Comparison of ENCODE assay signal across 13 cellular contexts in the genomic region with DNA sequence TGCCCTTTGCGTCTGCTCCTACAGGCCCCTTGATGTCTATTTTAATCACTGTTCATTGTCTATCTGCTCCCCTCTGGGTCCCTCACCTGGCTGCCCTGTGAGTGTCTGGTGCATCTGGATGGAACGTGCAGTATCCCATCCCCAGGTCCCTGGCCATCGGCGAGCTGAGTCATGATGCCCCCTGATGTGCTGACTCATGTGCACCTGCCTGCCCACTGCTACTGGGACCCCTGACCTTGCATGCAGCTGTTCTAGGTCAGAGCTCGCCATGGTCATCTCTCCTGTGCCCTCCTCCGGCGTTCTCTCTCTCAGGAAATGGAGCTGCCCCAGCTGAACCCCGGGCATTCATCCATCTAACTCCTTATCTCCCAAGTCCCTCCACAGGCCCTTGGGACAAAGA.
DNase-seq lines count a peak whose midpoint lies in the region; ATAC-seq and TF ChIP-seq lines count a peak whose summit lies in the region.
"Had no signal": no experiment of that assay in that cellular context is flagged by ENCODE, and none has a peak within 500 bp of the region (broad histone marks: within the 10 kb centered on the region; RNA-seq: fewer than 3 reads in every experiment).

No MANE protein-coding gene starts in this region.

- TF ChIP-seq POLR2A in right lobe of liver (IDR thresholded peaks at IDR 0.05), result no peak

- H3K27me3 ChIP-seq in neural cell (ENCODE audit: insufficient read depth, low read depth, low read length) (no peaks in the 10 kb centered on the region), endodermal cell (ENCODE audit: control insufficient read depth, insufficient read depth, low read length, poor library complexity, severe bottlenecking) (no peaks in the 10 kb centered on the region), neural progenitor cell (no peaks in the 10 kb centered on the region), right lobe of liver (no peaks in the 10 kb centered on the region)
- H3K27me3 ChIP-seq: BLaER1 treated with 17β-estradiol and CSF1 and Interleukin-3, amounts not matched to agents 10 nM and 100 nM had no signal

- H3K27me3 Mint-ChIP-seq in endodermal cell (ENCODE audit: insufficient read depth) (no peaks in the 10 kb centered on the region), neural progenitor cell (ENCODE audit: insufficient read depth, low read depth) (peaks cover 17% of the 10 kb centered on the region)

- no peaks in the 10 kb centered on the region for H3K9me2 ChIP-seq in neural cell (ENCODE audit: insufficient read depth, low read length)

- H3K4me3 ChIP-seq in neural cell (ENCODE audit: low read length), result no peak overlapping the region
- H3K4me3 ChIP-seq in endodermal cell (ENCODE audit: low read length), result no peak overlapping the region
- H3K4me3 ChIP-seq in neural progenitor cell, result no peak overlapping the region
- H3K4me3 ChIP-seq in right lobe of liver, result no peak overlapping the region
- H3K4me3 ChIP-seq: BLaER1 treated with 17β-estradiol and CSF1 and Interleukin-3, amounts not matched to agents 10 nM and 100 nM had no signal

- H3K9me3 ChIP-seq in neural cell (ENCODE audit: low read length) (no peaks in the 10 kb centered on the region), endodermal cell (ENCODE audit: control insufficient read depth, low read length) (peaks cover 22% of the 10 kb centered on the region), neural progenitor cell (ENCODE audit: low read depth) (no peaks in the 10 kb centered on the region), right lobe of liver (no peaks in the 10 kb centered on the region)
- H3K9me3 ChIP-seq: BLaER1 treated with 17β-estradiol and CSF1 and Interleukin-3, amounts not matched to agents 10 nM and 100 nM had no signal

- no peak overlapping the region for H3K4me3 Mint-ChIP-seq in endodermal cell
- H3K4me3 Mint-ChIP-seq in neural progenitor cell, result no peak overlapping the region
- H3K4me3 Mint-ChIP-seq: CD4-positive, CD25-positive, alpha-beta regulatory T cell had no signal

- H3K4me2 ChIP-seq in neural cell (ENCODE audit: low read length) (no peak overlapping the region), neural progenitor cell (no peak overlapping the region)
- H3K4me2 ChIP-seq: BLaER1 treated with 17β-estradiol and CSF1 and Interleukin-3, amounts not matched to agents 10 nM and 100 nM had no signal

- peaks cover 19% of the 10 kb centered on the region for H3K9me3 Mint-ChIP-seq in endodermal cell
- no peaks in the 10 kb centered on the region for H3K9me3 Mint-ChIP-seq in neural progenitor cell

- H3K36me3 ChIP-seq in neural cell (ENCODE audit: insufficient read depth, low read length), result no peaks in the 10 kb centered on the region
- H3K36me3 ChIP-seq in endodermal cell (ENCODE audit: control insufficient read depth, insufficient read depth, low read length), result no peaks in the 10 kb centered on the region
- no peaks in the 10 kb centered on the region for H3K36me3 ChIP-seq in neural progenitor cell
- H3K36me3 ChIP-seq in right lobe of liver, result no peaks in the 10 kb centered on the region
- H3K36me3 ChIP-seq: BLaER1 treated with 17β-estradiol and CSF1 and Interleukin-3, amounts not matched to agents 10 nM and 100 nM had no signal

- intact Hi-C loops in right lobe of liver (cut with DNase I), result no loop called here

- no peaks in the 10 kb centered on the region for H3K36me3 Mint-ChIP-seq in endodermal cell (ENCODE audit: low read depth)
- no peaks in the 10 kb centered on the region for H3K36me3 Mint-ChIP-seq in neural progenitor cell
- H3K36me3 Mint-ChIP-seq: CD4-positive, CD25-positive, alpha-beta regulatory T cell had no signal

- H3F3A ChIP-seq in neural cell (ENCODE audit: insufficient read depth, low read length, poor library complexity, severe bottlenecking) (no peaks in the 10 kb centered on the region), neural progenitor cell (ENCODE audit: low read depth) (no peaks in the 10 kb centered on the region)

- peaks cover 3% of the 10 kb centered on the region for H3K4me1 ChIP-seq in endodermal cell (ENCODE audit: control insufficient read depth, insufficient read depth, low read length)
- H3K4me1 ChIP-seq in neural progenitor cell, result peaks cover 16% of the 10 kb centered on the region
- H3K4me1 ChIP-seq in right lobe of liver, result no peaks in the 10 kb centered on the region

- H3K4me1 Mint-ChIP-seq in endodermal cell, result peaks cover 12% of the 10 kb centered on the region
- H3K4me1 Mint-ChIP-seq in neural progenitor cell, result peaks cover 33% of the 10 kb centered on the region
- H3K4me1 Mint-ChIP-seq: CD4-positive, CD25-positive, alpha-beta regulatory T cell had no signal

- TF ChIP-seq CTCF in neural cell (IDR thresholded peaks at IDR 0.05; ENCODE audit: poor library complexity, severe bottlenecking) (no peak), endodermal cell (conservative IDR thresholded peaks at IDR 0.05) (no peak), neural progenitor cell (IDR thresholded peaks at IDR 0.05) (no peak), right lobe of liver (IDR thresholded peaks at IDR 0.05) (no peak)

- TF ChIP-seq RAD21 in neural cell (conservative IDR thresholded peaks at IDR 0.05), result no peak

- no peaks in the 10 kb centered on the region for H3K79me2 ChIP-seq in neural cell (replicated peaks; ENCODE audit: insufficient read depth, low read length)
- H3K79me2 ChIP-seq in neural progenitor cell (ENCODE audit: low read depth), result no peaks in the 10 kb centered on the region

- H3K9ac ChIP-seq in neural cell (ENCODE audit: low read length), result peak overlapping the region; percentile 23
- H3K9ac ChIP-seq in endodermal cell (ENCODE audit: extremely low read depth, low read length, poor library complexity, severe bottlenecking), result no peak overlapping the region
- no peak overlapping the region for H3K9ac ChIP-seq in neural progenitor cell
- H3K9ac ChIP-seq: BLaER1 treated with 17β-estradiol and CSF1 and Interleukin-3, amounts not matched to agents 10 nM and 100 nM had no signal

- no peaks in the 10 kb centered on the region for H4K20me1 ChIP-seq in neural cell (ENCODE audit: insufficient read depth)
- H4K20me1 ChIP-seq in neural progenitor cell (ENCODE audit: low read depth), result no peaks in the 10 kb centered on the region
- H4K20me1 ChIP-seq: BLaER1 treated with 17β-estradiol and CSF1 and Interleukin-3, amounts not matched to agents 10 nM and 100 nM had no signal

- 92 to 95% methylated on average over 8 of the region's 8 CpGs for WGBS in endodermal cell (ENCODE audit: insufficient coverage in 1 of 2, insufficient read length in 1 of 2), 2 experiments
- WGBS in right lobe of liver (ENCODE audit: insufficient coverage, low coverage, low lambda C conversion rate, missing lambda C conversion rate), result 53% methylated on average over 5 of the region's 8 CpGs

- DNase-seq in NCI-H748 (lab: John Stamatoyannopoulos, UW; ENCODE audit: unreplicated experiment), result peak; percentile 6
- DNase-seq in NCI-H748 treated with DMSO at 0.1 percent for 48 hours (lab: John Stamatoyannopoulos, UW), result no peak
- DNase-seq in SHP77 (lab: John Stamatoyannopoulos, UW), result peak; percentile 74 to 80
- DNase-seq in endodermal cell, result no peak
- DNase-seq in neural progenitor cell (ENCODE audit: low spot score), result no peak
- no peak for DNase-seq in right lobe of liver
- DNase-seq: ACHN; CD4-positive, CD25-positive, alpha-beta regulatory T cell; DMS53; GF-D8 had no signal

- no peak for TF ChIP-seq EP300 in neural cell (conservative IDR thresholded peaks at IDR 0.05; ENCODE audit: poor library complexity, severe bottlenecking)

- ATAC-seq in right lobe of liver, result no peak
- ATAC-seq: HCT116 had no signal

- H3K27ac ChIP-seq in neural cell (ENCODE audit: low read length) (peak overlapping the region; percentile 42), endodermal cell (ENCODE audit: low read depth, low read length) (no peak overlapping the region), neural progenitor cell (no peak overlapping the region), right lobe of liver (no peak overlapping the region)
- H3K27ac ChIP-seq: BLaER1 treated with 17β-estradiol and CSF1 and Interleukin-3, amounts not matched to agents 10 nM and 100 nM had no signal

- H2AFZ ChIP-seq in neural cell (ENCODE audit: low read depth, low read length), result no peak overlapping the region
- no peak overlapping the region for H2AFZ ChIP-seq in neural progenitor cell (replicated peaks)

- H3K27ac Mint-ChIP-seq in endodermal cell (no peak overlapping the region), neural progenitor cell (no peak overlapping the region)
- H3K27ac Mint-ChIP-seq: CD4-positive, CD25-positive, alpha-beta regulatory T cell had no signal

TF ChIP-seq in neural cell, 6 proteins besides CTCF, POLR2A, EP300 and RAD21:
- TF ChIP-seq, protein P1, sequence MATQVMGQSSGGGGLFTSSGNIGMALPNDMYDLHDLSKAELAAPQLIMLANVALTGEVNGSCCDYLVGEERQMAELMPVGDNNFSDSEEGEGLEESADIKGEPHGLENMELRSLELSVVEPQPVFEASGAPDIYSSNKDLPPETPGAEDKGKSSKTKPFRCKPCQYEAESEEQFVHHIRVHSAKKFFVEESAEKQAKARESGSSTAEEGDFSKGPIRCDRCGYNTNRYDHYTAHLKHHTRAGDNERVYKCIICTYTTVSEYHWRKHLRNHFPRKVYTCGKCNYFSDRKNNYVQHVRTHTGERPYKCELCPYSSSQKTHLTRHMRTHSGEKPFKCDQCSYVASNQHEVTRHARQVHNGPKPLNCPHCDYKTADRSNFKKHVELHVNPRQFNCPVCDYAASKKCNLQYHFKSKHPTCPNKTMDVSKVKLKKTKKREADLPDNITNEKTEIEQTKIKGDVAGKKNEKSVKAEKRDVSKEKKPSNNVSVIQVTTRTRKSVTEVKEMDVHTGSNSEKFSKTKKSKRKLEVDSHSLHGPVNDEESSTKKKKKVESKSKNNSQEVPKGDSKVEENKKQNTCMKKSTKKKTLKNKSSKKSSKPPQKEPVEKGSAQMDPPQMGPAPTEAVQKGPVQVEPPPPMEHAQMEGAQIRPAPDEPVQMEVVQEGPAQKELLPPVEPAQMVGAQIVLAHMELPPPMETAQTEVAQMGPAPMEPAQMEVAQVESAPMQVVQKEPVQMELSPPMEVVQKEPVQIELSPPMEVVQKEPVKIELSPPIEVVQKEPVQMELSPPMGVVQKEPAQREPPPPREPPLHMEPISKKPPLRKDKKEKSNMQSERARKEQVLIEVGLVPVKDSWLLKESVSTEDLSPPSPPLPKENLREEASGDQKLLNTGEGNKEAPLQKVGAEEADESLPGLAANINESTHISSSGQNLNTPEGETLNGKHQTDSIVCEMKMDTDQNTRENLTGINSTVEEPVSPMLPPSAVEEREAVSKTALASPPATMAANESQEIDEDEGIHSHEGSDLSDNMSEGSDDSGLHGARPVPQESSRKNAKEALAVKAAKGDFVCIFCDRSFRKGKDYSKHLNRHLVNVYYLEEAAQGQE (IDR thresholded peaks at IDR 0.05; ENCODE audit: borderline replicate concordance), result no peak
- TF ChIP-seq POLR2AphosphoS5 (IDR thresholded peaks at IDR 0.05) (no peak), MXI1 (conservative IDR thresholded peaks at IDR 0.05; ENCODE audit: poor library complexity, severe bottlenecking) (no peak), EZH2 (IDR thresholded peaks at IDR 0.05; ENCODE audit: borderline replicate concordance, insufficient read depth, low read length, poor library complexity, severe bottlenecking) (no peak), SMC3 (conservative IDR thresholded peaks at IDR 0.05; ENCODE audit: poor library complexity) (no peak), TAF1 (IDR thresholded peaks at IDR 0.05; ENCODE audit: low read depth) (no peak)
TF ChIP-seq in neural cell: peak in this region for 0.

Comparison
In these comparisons a context has a peak if more than half of its experiments do, and no peak if none do; other contexts are left out.
1. DNase-seq: peak in NCI-H748 (single experiment) and SHP77 (2 of 2); none in NCI-H748 treated with DMSO at 0.1 percent for 48 hours (single experiment), endodermal cell (single experiment), neural progenitor cell (single experiment) and right lobe of liver (0 of 3).